Comparison of ENCODE assay signal across 25 cellular contexts in the genomic region with DNA sequence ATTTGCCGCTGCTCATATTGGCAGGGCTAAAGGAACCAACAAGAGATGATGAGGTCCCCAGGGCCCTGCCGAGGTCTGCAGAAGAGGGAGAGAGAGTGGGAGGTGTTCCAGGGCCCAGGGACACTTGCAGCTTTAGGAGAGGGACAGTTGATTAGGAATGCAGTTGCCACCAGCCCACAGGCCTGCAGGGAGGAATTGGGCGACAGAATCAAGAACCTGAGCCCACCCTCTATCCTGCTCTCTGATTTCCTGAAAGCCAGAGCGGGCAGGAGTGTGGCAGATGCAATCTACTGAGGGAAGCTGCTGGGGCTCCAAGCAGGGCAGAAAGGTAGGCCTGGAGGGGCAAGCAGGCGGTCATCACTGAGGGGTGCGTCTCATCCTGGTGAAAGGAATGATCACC. TPM values are rescaled to one million over a fixed set of nuclear protein-coding genes. Genes with fewer than 3 reads are reported as not detected.
"Had no signal": no experiment of that assay in that cellular context is flagged by ENCODE, and none has a peak within 500 bp of the region (broad histone marks: within the 10 kb centered on the region; RNA-seq: fewer than 3 reads in every experiment).

No MANE protein-coding gene starts in this region.

- H3K36me3 ChIP-seq: breast epithelium, heart left ventricle, ovary, prostate gland, right atrium auricular region, thyroid gland had no signal

- H3K27me3 ChIP-seq: breast epithelium, heart left ventricle, ovary, right atrium auricular region, thyroid gland had no signal

- H3K4me1 ChIP-seq: breast epithelium, heart left ventricle, prostate gland, right atrium auricular region, thyroid gland had no signal

- H3K4me3 ChIP-seq: breast epithelium, heart left ventricle, mucosa of descending colon, ovary, prostate gland, right atrium auricular region, thyroid gland had no signal

- H3K9me3 ChIP-seq: heart left ventricle, mucosa of descending colon, ovary, prostate gland, right atrium auricular region, thyroid gland had no signal

- H3K27ac ChIP-seq: breast epithelium, epithelial cell of prostate, heart left ventricle, ovary, prostate gland, right atrium auricular region, thyroid gland had no signal

- ATAC-seq: activated T-cell treated with anti-CD3 and anti-CD28 coated beads, Interleukin-2, amount 50 U/mL, for 72 hours; heart left ventricle; left cardiac atrium; mucosa of descending colon had no signal

- DNase-seq: activated CD4-positive, alpha-beta T cell treated with anti-CD3 and anti-CD28 coated beads for 4 hours; activated CD4-positive, alpha-beta T cell treated with anti-CD3 and anti-CD28 coated beads, Interleukin-2, amount 50 U/mL, for 48 hours; activated CD4-positive, CD25-positive, alpha-beta regulatory T cell; activated effector memory CD4-positive, alpha-beta T cell treated with Interleukin-2 at 50 U/mL for 16 hours; activated naive CD4-positive, alpha-beta T cell treated with anti-CD3 and anti-CD28 coated beads for 36 hours; activated naive CD8-positive, alpha-beta T cell treated with anti-CD3 and anti-CD28 coated beads, Interleukin-2, amount 10 ng/mL, durations not matched to agents 7 days and 5 days; activated T-cell treated with anti-CD3 and anti-CD28 coated beads, Interleukin-2, amount 50 U/mL, for 72 hours; amniotic stem cell; cortex of kidney; left cardiac atrium; mesenchymal stem cell; mucosa of descending colon; stimulated activated CD4-positive, alpha-beta T cell treated with anti-CD3 and anti-CD28 coated beads, Interleukin-4, amount 100 ng/mL, for 4 hours; substantia nigra; thyroid gland had no signal

RNA-seq across cellular contexts. Expression of a gene that starts 12.1 kb away (rescaled TPM):
- total RNA-seq: activated naive CD4-positive, alpha-beta T cell treated with anti-CD3 and anti-CD28 coated beads for 36 hours; activated naive CD8-positive, alpha-beta T cell treated with anti-CD3 and anti-CD28 coated beads, Interleukin-2, amount 10 ng/mL, durations not matched to agents 7 days and 5 days; activated T-cell treated with anti-CD3 and anti-CD28 coated beads, Interleukin-2, amount 50 U/mL, for 72 hours; breast epithelium; fibroblast of villous mesenchyme; heart left ventricle; left cardiac atrium; lower leg skin; mucosa of descending colon; ovary; prostate gland; right atrium auricular region; thyroid gland; urinary bladder had no signal
- polyA plus RNA-seq: heart left ventricle, neural cell, urinary bladder had no signal
